Comparison of ENCODE assay signal across 26 cellular contexts in the genomic region with DNA sequence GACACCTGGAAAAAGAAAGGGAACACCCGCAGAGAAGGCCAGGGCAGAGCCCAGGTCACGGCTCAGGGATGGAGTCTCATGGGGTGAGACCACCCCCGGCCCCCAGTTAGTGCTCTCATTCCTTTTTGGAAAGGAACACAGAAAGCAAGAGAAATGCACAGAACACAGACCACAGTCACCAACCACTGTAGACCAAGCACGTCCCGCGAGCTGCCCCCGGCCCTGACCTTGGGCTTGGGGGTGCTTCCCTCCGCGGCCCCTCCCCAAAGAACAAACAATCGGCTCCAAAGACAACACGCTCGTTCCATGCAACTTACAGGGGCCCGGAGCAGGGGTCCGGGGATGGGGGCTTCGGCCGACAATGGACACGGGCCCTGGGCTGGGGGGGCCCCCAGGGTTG. TPM values are rescaled to one million over a fixed set of nuclear protein-coding genes. Genes with fewer than 3 reads are reported as not detected.
"Had no signal": no experiment of that assay in that cellular context is flagged by ENCODE, and none has a peak within 500 bp of the region (broad histone marks: within the 10 kb centered on the region; RNA-seq: fewer than 3 reads in every experiment).

No MANE protein-coding gene starts in this region.

- H3K4me3 ChIP-seq: left ventricle myocardium inferior, pancreas, transverse colon, uterus had no signal

- H3K27me3 ChIP-seq: brain microvascular endothelial cell, pancreas, transverse colon, uterus had no signal

- H3K27ac Mint-ChIP-seq: activated CD4-positive, alpha-beta T cell treated with anti-CD3 and anti-CD28 coated beads, Interleukin-2, amount 10 ng/mL, durations not matched to agents 24 days and 14 days; activated CD8-positive, alpha-beta memory T cell treated with anti-CD3 and anti-CD28 coated beads, Interleukin-2, amount 10 ng/mL, durations not matched to agents 7 days and 5 days; activated CD8-positive, alpha-beta T cell treated with anti-CD3 and anti-CD28 coated beads for 36 hours; activated naive CD4-positive, alpha-beta T cell treated with anti-CD3 and anti-CD28 coated beads, Interleukin-2, amount 10 ng/mL, durations not matched to agents 7 days and 5 days; T-helper 17 cell had no signal

- H3K9me3 Mint-ChIP-seq: activated CD4-positive, alpha-beta T cell treated with anti-CD3 and anti-CD28 coated beads, Interleukin-2, amount 10 ng/mL, durations not matched to agents 24 days and 14 days; activated CD8-positive, alpha-beta T cell treated with anti-CD3 and anti-CD28 coated beads for 36 hours; activated naive CD4-positive, alpha-beta T cell treated with anti-CD3 and anti-CD28 coated beads, Interleukin-2, amount 10 ng/mL, durations not matched to agents 7 days and 5 days; natural killer cell had no signal

- H3K27ac ChIP-seq: brain microvascular endothelial cell, left ventricle myocardium inferior, pancreas, transverse colon, uterus had no signal

- H3K4me1 ChIP-seq: left ventricle myocardium inferior, pancreas, uterus had no signal

- H3K4me3 Mint-ChIP-seq: activated CD4-positive, alpha-beta T cell treated with anti-CD3 and anti-CD28 coated beads, Interleukin-2, amount 10 ng/mL, durations not matched to agents 24 days and 14 days; activated CD8-positive, alpha-beta memory T cell treated with anti-CD3 and anti-CD28 coated beads, Interleukin-2, amount 10 ng/mL, durations not matched to agents 7 days and 5 days; activated CD8-positive, alpha-beta T cell treated with anti-CD3 and anti-CD28 coated beads for 36 hours; activated naive CD4-positive, alpha-beta T cell treated with anti-CD3 and anti-CD28 coated beads, Interleukin-2, amount 10 ng/mL, durations not matched to agents 7 days and 5 days; natural killer cell; T-helper 17 cell had no signal

- H3K27me3 Mint-ChIP-seq: activated CD8-positive, alpha-beta memory T cell treated with anti-CD3 and anti-CD28 coated beads, Interleukin-2, amount 10 ng/mL, durations not matched to agents 7 days and 5 days; activated CD8-positive, alpha-beta T cell treated with anti-CD3 and anti-CD28 coated beads for 36 hours; T-helper 17 cell had no signal

- H3K36me3 ChIP-seq: uterus had no signal

- DNase-seq: activated CD4-positive, alpha-beta T cell treated with anti-CD3 and anti-CD28 coated beads, Interleukin-2, amount 10 ng/mL, durations not matched to agents 24 days and 14 days; activated CD8-positive, alpha-beta memory T cell treated with anti-CD3 and anti-CD28 coated beads, Interleukin-2, amount 10 ng/mL, durations not matched to agents 7 days and 5 days; activated CD8-positive, alpha-beta T cell treated with anti-CD3 and anti-CD28 coated beads for 36 hours; activated effector memory CD4-positive, alpha-beta T cell treated with anti-CD3 and anti-CD28 coated beads, Interleukin-2, amount 50 U/mL, for 16 hours; activated naive CD4-positive, alpha-beta T cell treated with anti-CD3 and anti-CD28 coated beads, Interleukin-2, amount 10 ng/mL, durations not matched to agents 7 days and 5 days; activated T-cell treated with anti-CD3 and anti-CD28 coated beads for 4 hours; anterior cingulate cortex; brain microvascular endothelial cell; central memory CD4-positive, alpha-beta T cell; dermis blood vessel endothelial cell; effector CD8-positive, alpha-beta T cell; hippocampal formation; left ventricle myocardium inferior; midbrain; natural killer cell; pancreas; right cardiac atrium; stimulated activated CD4-positive, alpha-beta T cell treated with anti-CD3 and anti-CD28 coated beads, Interleukin-12 subunit alpha, Interleukin-12 subunit beta, amount 100 ng/mL, for 4 hours; T-helper 17 cell; transverse colon; uterus had no signal

- H3K9me3 ChIP-seq: left ventricle myocardium inferior, pancreas, transverse colon, uterus had no signal

- ATAC-seq: activated CD8-positive, alpha-beta memory T cell treated with anti-CD3 and anti-CD28 coated beads, Interleukin-2, amount 10 ng/mL, durations not matched to agents 7 days and 5 days; activated CD8-positive, alpha-beta T cell treated with anti-CD3 and anti-CD28 coated beads for 36 hours; esophagus mucosa; natural killer cell; pancreas; right cardiac atrium; T-helper 17 cell had no signal

RNA-seq across cellular contexts. Expression of a gene that starts 12.8 kb away (rescaled TPM):
- total RNA-seq: activated CD4-positive, alpha-beta T cell treated with anti-CD3 and anti-CD28 coated beads, Interleukin-2, amount 10 ng/mL, durations not matched to agents 24 days and 14 days; activated CD8-positive, alpha-beta memory T cell treated with anti-CD3 and anti-CD28 coated beads, Interleukin-2, amount 10 ng/mL, durations not matched to agents 7 days and 5 days; activated CD8-positive, alpha-beta T cell treated with anti-CD3 and anti-CD28 coated beads for 36 hours; dermis blood vessel endothelial cell; endothelial cell of umbilical vein; esophagus mucosa; left ventricle myocardium inferior; lung microvascular endothelial cell; natural killer cell; pulmonary artery endothelial cell had no signal
- polyA plus RNA-seq: endothelial cell of umbilical vein had no signal

RNA-seq across cellular contexts. Expression of a gene that starts 17.5 kb away (rescaled TPM):
- total RNA-seq: activated CD4-positive, alpha-beta T cell treated with anti-CD3 and anti-CD28 coated beads, Interleukin-2, amount 10 ng/mL, durations not matched to agents 24 days and 14 days; activated CD8-positive, alpha-beta memory T cell treated with anti-CD3 and anti-CD28 coated beads, Interleukin-2, amount 10 ng/mL, durations not matched to agents 7 days and 5 days; activated CD8-positive, alpha-beta T cell treated with anti-CD3 and anti-CD28 coated beads for 36 hours; dermis blood vessel endothelial cell; endothelial cell of umbilical vein; esophagus mucosa; lung microvascular endothelial cell; natural killer cell; pulmonary artery endothelial cell; skeletal muscle tissue; T-helper 17 cell; transverse colon had no signal
- polyA plus RNA-seq: endothelial cell of umbilical vein had no signal
